ENCODE assay signal across 19 cellular contexts in the genomic region with DNA sequence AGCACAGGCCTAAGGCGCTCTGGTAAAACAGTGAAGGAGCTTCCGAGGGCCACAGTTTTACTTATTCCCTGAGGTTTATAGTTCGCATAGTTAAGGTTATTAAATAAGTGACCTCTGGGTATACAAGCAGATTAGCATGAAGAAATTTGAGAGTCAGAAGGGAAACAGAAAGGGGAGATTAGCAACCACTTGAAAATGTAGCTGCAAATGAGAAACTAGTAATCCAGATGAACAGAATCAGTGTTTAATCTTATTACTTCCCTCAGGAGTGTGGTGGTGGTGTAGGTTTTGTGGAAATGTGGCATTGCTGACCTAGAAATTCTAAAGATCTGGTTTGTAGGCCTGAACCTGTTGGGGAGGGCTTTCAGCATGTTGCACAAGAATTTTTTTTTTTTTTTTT.
"Had no signal": no experiment of that assay in that cellular context is flagged by ENCODE, and none has a peak within 500 bp of the region (broad histone marks: within the 10 kb centered on the region; RNA-seq: fewer than 3 reads in every experiment).

No MANE protein-coding gene starts in this region.

- DNase-seq: activated CD4-positive, alpha-beta T cell treated with anti-CD3 and anti-CD28 coated beads, Interleukin-2, amount 10 ng/mL, durations not matched to agents 7 days and 5 days; activated CD8-positive, alpha-beta memory T cell treated with anti-CD3 and anti-CD28 coated beads, Interleukin-2, amount 50 U/mL, for 4 hours; activated effector memory CD4-positive, alpha-beta T cell treated with anti-CD3 and anti-CD28 coated beads, Interleukin-2, amount 50 U/mL, for 16 hours; activated naive CD4-positive, alpha-beta T cell treated with anti-CD3 and anti-CD28 coated beads, Interleukin-2, amount 50 U/mL, for 16 hours; activated T-cell treated with anti-CD3 and anti-CD28 coated beads, Interleukin-2, amount 50 U/mL, for 4 hours; effector CD4-positive, alpha-beta T cell; heart right ventricle; left ventricle myocardium inferior; mammary epithelial cell; midbrain; stimulated activated CD4-positive, alpha-beta T cell treated with anti-CD3 and anti-CD28 coated beads, Interleukin-4, amount 100 ng/mL, for 4 hours; stimulated activated naive B cell treated with anti-CD40 and anti-IgM and Interleukin-4, amounts not matched to agents 10 μg/mL and 1 μg/mL and 100 μg/mL, for 72 hours; T1000; thyroid gland had no signal

- ATAC-seq: activated T-cell treated with anti-CD3 and anti-CD28 coated beads, Interleukin-2, amount 50 U/mL, for 4 hours; heart right ventricle; sciatic nerve; stimulated activated naive B cell treated with anti-CD40 and anti-IgM and Interleukin-4, amounts not matched to agents 10 μg/mL and 1 μg/mL and 100 μg/mL, for 72 hours; T-cell had no signal

- H3K27me3 ChIP-seq: esophagus muscularis mucosa, heart right ventricle, thyroid gland had no signal

- FAIRE-seq: astrocyte, bronchial epithelial cell had no signal

- H3K27ac ChIP-seq: esophagus muscularis mucosa, left ventricle myocardium inferior, thyroid gland had no signal

- H3K4me3 ChIP-seq: esophagus muscularis mucosa, heart right ventricle, left ventricle myocardium inferior, thyroid gland had no signal

- H3K36me3 ChIP-seq: thyroid gland had no signal

- H3K9me3 ChIP-seq: esophagus muscularis mucosa, left ventricle myocardium inferior, thyroid gland had no signal
